ENCODE assay signal across 15 cellular contexts in genomic region chr1:215583185-215583692, GRCh38. TPM values are rescaled to one million over a fixed set of nuclear protein-coding genes. Genes with fewer than 3 reads are reported as not detected.
DNase-seq lines count a peak whose midpoint lies in the region; ATAC-seq, FAIRE-seq and TF ChIP-seq lines count a peak whose summit lies in the region.
"Had no signal": no experiment of that assay in that cellular context is flagged by ENCODE, and none has a peak within 500 bp of the region (broad histone marks: within the 10 kb centered on the region; RNA-seq: fewer than 3 reads in every experiment).

No MANE protein-coding gene starts in this region.

- H4K20me1 ChIP-seq in H1 (replicated peaks in 1 of 2; ENCODE audit: control insufficient read depth in 1 of 2, insufficient read depth in 2 of 2, low read length in 2 of 2) = peaks cover under 1 to 2% of the 10 kb centered on the region in 2 experiments

- TF ChIP-seq POLR2A in H1 (IDR thresholded peaks at IDR 0.05; ENCODE audit: control extremely low read depth in 1 of 2, low read depth in 2 of 2, low read length in 2 of 2) = no peak

- H3K23ac ChIP-seq in H1 (ENCODE audit: insufficient read length) (no peak overlapping the region), mesendoderm (ENCODE audit: low read length) (no peak overlapping the region)

- H2BK20ac ChIP-seq in H1 (ENCODE audit: low read length) = no peak overlapping the region

- H4K5ac ChIP-seq in H1 (ENCODE audit: insufficient read length, low read depth, low read length) (no peak overlapping the region), mesendoderm (ENCODE audit: low read length) (no peak overlapping the region)

- no peak for TF ChIP-seq CTCF in H1 (IDR thresholded peaks at IDR 0.05; ENCODE audit: control extremely low read depth in 1 of 3, insufficient read depth in 1 of 3, low read depth in 1 of 3, low read length in 3 of 3)

- no peaks in the 10 kb centered on the region for H3K79me2 ChIP-seq in H1 (ENCODE audit: control insufficient read depth in 1 of 2, insufficient read depth in 2 of 2, low read length in 2 of 2)
- no peaks in the 10 kb centered on the region for H3K79me2 ChIP-seq in mesendoderm (ENCODE audit: control insufficient read depth, insufficient read depth, low read length)

- H2BK5ac ChIP-seq in H1 (ENCODE audit: low read depth, low read length) = no peak overlapping the region
- H2BK5ac ChIP-seq in mesendoderm (ENCODE audit: low read length) = no peak overlapping the region

- H3K4me1 ChIP-seq in H1 (replicated peaks in 1 of 4; ENCODE audit: control insufficient read depth in 3 of 4, insufficient read depth in 4 of 4, low read length in 3 of 4) (peaks cover 0 to 3% (median 1%) of the 10 kb centered on the region in 4 experiments; a peak in 4 of 7 replicates), mesendoderm (ENCODE audit: control insufficient read depth, low read depth, low read length) (no peaks in the 10 kb centered on the region)

- H3K4ac ChIP-seq in H1 (replicated peaks; ENCODE audit: insufficient read length, low read depth, low read length) (no peak overlapping the region), mesendoderm (ENCODE audit: low read depth, low read length) (no peak overlapping the region)

- H3K56ac ChIP-seq in H1 (replicated peaks; ENCODE audit: insufficient read length, low read depth, low read length) = no peak overlapping the region
- no peak overlapping the region for H3K56ac ChIP-seq in mesendoderm (ENCODE audit: low read length)

- 41% methylated on average over 5 of the region's 5 CpGs; no CpG with 5 or more reads in 1 of the 2 experiments for WGBS in H1 (ENCODE audit: extremely low coverage in 1 of 2, insufficient coverage in 1 of 2, insufficient read length in 1 of 2, insufficient replicate concordance in 2 of 2, low coverage in 1 of 2, low lambda C conversion rate in 2 of 2, missing lambda C conversion rate in 1 of 2), 2 experiments
- no CpG with 5 or more reads among the region's 5 CpGs for WGBS in mesendoderm (ENCODE audit: extremely low coverage, insufficient coverage, low lambda C conversion rate)

- CTCF ChIA-PET in H1 (lab: Charles Lee; ENCODE audit: partially characterized antibody) = no interaction called here

- H3K36me3 ChIP-seq in H1 (ENCODE audit: control insufficient read depth in 2 of 4, insufficient read depth in 4 of 4, low read length in 3 of 4) (peaks cover 1 to 62% (median 20%) of the 10 kb centered on the region in 4 experiments; a peak in 7 of 8 replicates), mesendoderm (ENCODE audit: control insufficient read depth, insufficient read depth, low read length) (no peaks in the 10 kb centered on the region)

- POLR2A ChIA-PET in H1 (lab: Charles Lee; ENCODE audit: partially characterized antibody) = interaction anchor here (1.0 kb wide), 1 partner anchor 17 kb away, joined by 4 read pairs; no protein-coding TSS in a partner anchor

- H3K9ac ChIP-seq in H1 (replicated peaks in 1 of 4; ENCODE audit: extremely low read depth in 1 of 4, low read depth in 3 of 4, low read length in 3 of 4) (no peak overlapping the region), mesendoderm (ENCODE audit: low read length) (no peak overlapping the region)
- H3K9ac ChIP-seq: GM23248 had no signal

- no peak for FAIRE-seq in H1 (lab: Jason Lieb, UNC)

- H3K27ac ChIP-seq in H1 (ENCODE audit: low read depth, low read length) = no peak overlapping the region
- no peak overlapping the region for H3K27ac ChIP-seq in mesendoderm (ENCODE audit: low read depth, low read length)
- H3K27ac ChIP-seq: GM23248, SK-N-MC had no signal

- 0 out of 4 replicates have a peak, but pooled peaks cover 0 to 2% of the 10 kb centered on the region in 2 experiments for H3K9me3 ChIP-seq in H1 (ENCODE audit: insufficient read depth in 2 of 2, low read depth in 1 of 2, low read length in 1 of 2)

- H4K8ac ChIP-seq in H1 (ENCODE audit: extremely low read depth, insufficient read depth, low read length) (no peak overlapping the region), mesendoderm (ENCODE audit: low read depth, low read length) (no peak overlapping the region)

- H3K18ac ChIP-seq in H1 (ENCODE audit: extremely low read depth, low read length) (no peak overlapping the region), mesendoderm (ENCODE audit: low read length) (no peak overlapping the region)

- H3K23me2 ChIP-seq in H1 (ENCODE audit: low read depth, low read length) = no peaks in the 10 kb centered on the region

- H3K79me1 ChIP-seq in H1 (ENCODE audit: low read depth, low read length) (no peaks in the 10 kb centered on the region; the same call in 1 of the 2 replicates), mesendoderm (ENCODE audit: low read length) (no peaks in the 10 kb centered on the region)

- no peak overlapping the region for H2BK15ac ChIP-seq in H1 (ENCODE audit: low read length)
- H2BK15ac ChIP-seq in mesendoderm (replicated peaks; ENCODE audit: low read depth) = no peak overlapping the region

- no peak overlapping the region for H3K14ac ChIP-seq in H1 (ENCODE audit: insufficient read length)

- no peak for TF ChIP-seq RAD21 in H1 (IDR thresholded peaks at IDR 0.05 in 1 of 2, conservative IDR thresholded peaks at IDR 0.05 in 1 of 2; ENCODE audit: low read depth in 2 of 2, low read length in 2 of 2)

- H2AK5ac ChIP-seq in H1 (ENCODE audit: low read depth, low read length) (no peak overlapping the region), mesendoderm (ENCODE audit: low read length) (no peak overlapping the region)

- H3K4me3 ChIP-seq in H1 (ENCODE audit: extremely low read depth in 1 of 4, insufficient read depth in 2 of 4, low read depth in 3 of 4, low read length in 4 of 4) (peak overlapping the region in 1 of 4 experiments; percentile 10; a peak in 1 of 8 replicates), mesendoderm (ENCODE audit: low read length) (no peak overlapping the region)
- H3K4me3 ChIP-seq: GM23248, SK-N-MC had no signal

- ATAC-seq in GM18909 (IDR thresholded peaks at IDR 0.05; ENCODE audit: poor library complexity, unreplicated experiment) = peak; percentile 28
- peak; percentile 42 for ATAC-seq in HG03565 (IDR thresholded peaks at IDR 0.05; ENCODE audit: unreplicated experiment)
- no peak for ATAC-seq in GM21737 (IDR thresholded peaks at IDR 0.05; ENCODE audit: unreplicated experiment)

- peak in 1 of 2 experiments; percentile 49; a peak in 1 of 3 replicates for TF ChIP-seq EP300 in H1 (IDR thresholded peaks at IDR 0.05; ENCODE audit: borderline replicate concordance in 1 of 2, low read depth in 2 of 2, low read length in 2 of 2)

- H3K27me3 ChIP-seq in H1 (replicated peaks in 1 of 4; ENCODE audit: control insufficient read depth in 3 of 4, extremely low read depth in 1 of 4, insufficient read depth in 3 of 4, low read length in 3 of 4) (no peaks in the 10 kb centered on the region), mesendoderm (ENCODE audit: insufficient read depth, low read length, poor library complexity) (no peaks in the 10 kb centered on the region)

- H2AFZ ChIP-seq in H1 (ENCODE audit: low read length) = no peak overlapping the region
- H2AFZ ChIP-seq: GM23248 had no signal

- no peak overlapping the region for H4K91ac ChIP-seq in H1 (replicated peaks; ENCODE audit: insufficient read length, low read length)

- H3K4me2 ChIP-seq in H1 (ENCODE audit: insufficient read depth in 1 of 2, low read depth in 2 of 2, low read length in 2 of 2) (0 out of 4 replicates have a peak overlapping the region, but pooled peaks of 1 of the 2 experiments have one; percentile 4), mesendoderm (ENCODE audit: low read length) (no peak overlapping the region)

- H2BK120ac ChIP-seq in H1 (replicated peaks; ENCODE audit: low read depth, low read length) (no peak overlapping the region), mesendoderm (ENCODE audit: low read depth, low read length) (no peak overlapping the region)

- no peak overlapping the region for H2BK12ac ChIP-seq in H1 (ENCODE audit: low read depth, low read length)

- no peak for DNase-seq in H1 (ENCODE audit: low read depth in 1 of 2, low spot score in 2 of 2)
- peak; percentile 78 for DNase-seq in mesendoderm
- no peak for DNase-seq in NCI-H1105 treated with DMSO at 0.1 percent for 48 hours (lab: John Stamatoyannopoulos, UW)
- no peak for DNase-seq in SK-N-DZ (ENCODE audit: low spot score)
- no peak for DNase-seq in C1 segment of cervical spinal cord (lab: John Stamatoyannopoulos, UW)
- DNase-seq: activated CD4-positive, alpha-beta T cell treated with anti-CD3 and anti-CD28 coated beads for 4 hours; central memory CD4-positive, alpha-beta T cell; GF-D8; GM23248; immature natural killer cell; NCI-H446 treated with DMSO at 0.1 percent for 48 hours had no signal

TF ChIP-seq in H1, 55 proteins besides CTCF, POLR2A, EP300 and RAD21:
- 0 out of 2 replicates have a peak, but pooled peaks have one; percentile 26 for TF ChIP-seq CREB1 (IDR thresholded peaks at IDR 0.05)
- 0 out of 2 replicates have a peak, but pooled peaks have one; percentile 66 for TF ChIP-seq RXRA (IDR thresholded peaks at IDR 0.05; ENCODE audit: insufficient read depth, low read depth, low read length)
- peak; percentile 58 for TF ChIP-seq ASH2L (IDR thresholded peaks at IDR 0.05; ENCODE audit: low read length)
- TF ChIP-seq SP1 (IDR thresholded peaks at IDR 0.05; ENCODE audit: low read depth, low read length) = peak; percentile 78
- TF ChIP-seq KDM1A (IDR thresholded peaks at IDR 0.05; ENCODE audit: borderline replicate concordance, low read length) = no peak
- TF ChIP-seq YY1 (IDR thresholded peaks at IDR 0.05; ENCODE audit: low read depth, low read length) = 0 out of 2 replicates have a peak, but pooled peaks have one; percentile 16
- peak; percentile 93 for TF ChIP-seq TEAD4 (IDR thresholded peaks at IDR 0.05; ENCODE audit: low read depth, low read length)
- TF ChIP-seq CTBP2 (IDR thresholded peaks at IDR 0.05; ENCODE audit: borderline replicate concordance, insufficient read depth, insufficient read length, low read length) = no peak

RNA-seq across cellular contexts. Expression of gene KCTD3, which starts 16.1 kb away (rescaled TPM):
- total RNA-seq in H1 (2021; fragmentation: NEBNext Ultra II Directional; extraction: Animal tissue kit (Norgen Biotek cat#: 25700)) = 55.6 and 59.4 TPM in 2 replicates
- polyA plus RNA-seq in H1 (2011; rRNA removed) = 22.4 and 43.0 TPM in 2 replicates
- polyA plus RNA-seq in H1 (2011; cell fraction: cytosol; rRNA removed) = 44.3 TPM
- polyA plus RNA-seq in H1 (2011; cell fraction: nucleus; rRNA removed) = 41.7 TPM
- polyA plus RNA-seq in H1 (2012, experiment 1 of 2) = 33.5 to 49.4 TPM (median 44.1 TPM) in 4 replicates
- polyA plus RNA-seq in H1 (2012, experiment 2 of 2) = 2.9 TPM
- polyA plus RNA-seq in H1 (2013, experiment 1 of 2) = 23.9 TPM
- polyA plus RNA-seq in H1 (2013, experiment 2 of 2) = 24.0 TPM
- 116 and 164 TPM in 2 replicates for polyA minus RNA-seq in H1 (2011; rRNA and poly(A)+ RNA removed)
- polyA minus RNA-seq in H1 (2011; cell fraction: cytosol; rRNA and poly(A)+ RNA removed) = 36.7 TPM
- 81.0 TPM for polyA minus RNA-seq in H1 (2011; cell fraction: nucleus; rRNA and poly(A)+ RNA removed)
- 27.9 TPM for polyA plus RNA-seq in mesendoderm (2013, experiment 1 of 2)
- polyA plus RNA-seq in mesendoderm (2013, experiment 2 of 2) = 28.1 TPM
- polyA plus RNA-seq in SK-N-DZ (2014; cell fraction: cytosol; rRNA removed) = 57.9 and 75.0 TPM in 2 replicates
- polyA plus RNA-seq in SK-N-DZ (2014; cell fraction: nucleus; rRNA removed) = 85.6 and 90.8 TPM in 2 replicates
